In genomic region chr2:241686322-241686648, GRCh38 we compare ENCODE assay signal across 8 cellular contexts. TPM values are rescaled to one million over a fixed set of nuclear protein-coding genes. Genes with fewer than 3 reads are reported as not detected.
DNase-seq lines count a peak whose midpoint lies in the region; ATAC-seq and TF ChIP-seq lines count a peak whose summit lies in the region.

No MANE protein-coding gene starts in this region.

- H3K9me3 ChIP-seq in mesenchymal stem cell (ENCODE audit: control insufficient read depth, low read length) (no peaks in the 10 kb centered on the region), vagina (no peaks in the 10 kb centered on the region)

- no peak overlapping the region for H2BK15ac ChIP-seq in mesenchymal stem cell (ENCODE audit: low read depth, poor library complexity, severe bottlenecking)

- peak overlapping the region; percentile 88 for H3K4me2 ChIP-seq in mesenchymal stem cell (ENCODE audit: low read length, poor library complexity, severe bottlenecking)

- H3K9ac ChIP-seq in mesenchymal stem cell (ENCODE audit: low read length) = peak overlapping the region; percentile 99

- H3K4ac ChIP-seq in mesenchymal stem cell (ENCODE audit: low read depth in 1 of 2, low read length in 2 of 2) = peak overlapping the region in 1 of 2 experiments; percentile 65

- H2BK120ac ChIP-seq in mesenchymal stem cell (ENCODE audit: low read depth, low read length) = no peak overlapping the region

- BruUV-seq in MCF 10A (replicated peaks; lab: Mats Ljungman, UMichigan) = no TSS peak

- intact Hi-C loops in MCF 10A (cut with micrococcal nuclease) (loop anchor here (5.0 kb wide), 1 partner anchor 191 kb away; no protein-coding TSS in a partner anchor), vagina (cut with DNase I) (loop anchor here (2.0 kb wide), 1 partner anchor 17 kb away; the partner anchor contains the start of gene ING5)

- under 1% methylated on average over 19 of the region's 37 CpGs for WGBS in mesenchymal stem cell

- no peak for DNase-seq in activated CD8-positive, alpha-beta memory T cell treated with anti-CD3 and anti-CD28 coated beads, Interleukin-2, amount 10 ng/mL, durations not matched to agents 7 days and 5 days
- DNase-seq in activated CD8-positive, alpha-beta memory T cell treated with anti-CD3 and anti-CD28 coated beads, Interleukin-2, amount 50 U/mL, for 48 hours = no peak
- DNase-seq in HL-60 (ENCODE audit: low read depth in 1 of 2, low spot score in 1 of 2) (no peak), MCF 10A (ENCODE audit: unreplicated experiment) (no peak), mesenchymal stem cell (no peak), vagina (ENCODE audit: extremely low spot score in 2 of 2) (no peak), NCI-H2081 treated with DMSO at 0.1 percent for 48 hours (lab: John Stamatoyannopoulos, UW) (no peak), OCI-M2 (lab: John Stamatoyannopoulos, UW; ENCODE audit: unreplicated experiment) (no peak)

- H2BK12ac ChIP-seq in mesenchymal stem cell (ENCODE audit: low read length in 2 of 2) = no peak overlapping the region

- peak overlapping the region; percentile 79 to 82 for H3K18ac ChIP-seq in mesenchymal stem cell (ENCODE audit: low read depth in 1 of 2, low read length in 2 of 2)

- H3K23ac ChIP-seq in mesenchymal stem cell (ENCODE audit: low read length in 2 of 2) = peak overlapping the region in 1 of 2 experiments; percentile 85

- H3K4me3 Mint-ChIP-seq in activated CD8-positive, alpha-beta memory T cell treated with anti-CD3 and anti-CD28 coated beads, Interleukin-2, amount 10 ng/mL, durations not matched to agents 7 days and 5 days = peak overlapping the region; percentile 94
- H3K4me3 Mint-ChIP-seq in MCF 10A (ENCODE audit: unreplicated experiment) = peak overlapping the region; percentile 90

- TF ChIP-seq CTCF in HL-60 (IDR thresholded peaks at IDR 0.05; ENCODE audit: insufficient read depth, low read length) (no peak), MCF 10A (IDR thresholded peaks at IDR 0.05; ENCODE audit: unreplicated experiment) (no peak), vagina (IDR thresholded peaks at IDR 0.05) (no peak)

- H3K27me3 Mint-ChIP-seq in activated CD8-positive, alpha-beta memory T cell treated with anti-CD3 and anti-CD28 coated beads, Interleukin-2, amount 10 ng/mL, durations not matched to agents 7 days and 5 days = no peaks in the 10 kb centered on the region
- no peaks in the 10 kb centered on the region for H3K27me3 Mint-ChIP-seq in MCF 10A (ENCODE audit: insufficient read depth, unreplicated experiment)

- H3K9me3 Mint-ChIP-seq in activated CD8-positive, alpha-beta memory T cell treated with anti-CD3 and anti-CD28 coated beads, Interleukin-2, amount 10 ng/mL, durations not matched to agents 7 days and 5 days (ENCODE audit: low read depth) = no peaks in the 10 kb centered on the region
- no peaks in the 10 kb centered on the region for H3K9me3 Mint-ChIP-seq in MCF 10A (ENCODE audit: unreplicated experiment)

- POLR2A ChIA-PET in MCF 10A (lab: Yijun Ruan, JAX) = interaction anchor here (0.6 to 4.3 kb wide), 24 partner anchors 9 to 1120 kb away, joined by 3 to 136 read pairs (median 4); partner anchors contain the start of genes ATG4B, CAPN10, D2HGDH and ING5

- H3K4me1 ChIP-seq in mesenchymal stem cell (ENCODE audit: control insufficient read depth, insufficient read depth, low read depth, low read length) (peaks cover 12% of the 10 kb centered on the region), vagina (peaks cover 38% of the 10 kb centered on the region)

- H4K8ac ChIP-seq in mesenchymal stem cell (ENCODE audit: low read length) = peak overlapping the region; percentile 72

- peaks cover 32% of the 10 kb centered on the region for H3K36me3 Mint-ChIP-seq in activated CD8-positive, alpha-beta memory T cell treated with anti-CD3 and anti-CD28 coated beads, Interleukin-2, amount 10 ng/mL, durations not matched to agents 7 days and 5 days
- H3K36me3 Mint-ChIP-seq in MCF 10A (ENCODE audit: insufficient read depth, unreplicated experiment) = peaks cover 34% of the 10 kb centered on the region

- ATAC-seq in activated CD8-positive, alpha-beta memory T cell treated with anti-CD3 and anti-CD28 coated beads, Interleukin-2, amount 10 ng/mL, durations not matched to agents 7 days and 5 days = peak; percentile 10

- no peak for TF ChIP-seq POLR2A in vagina (IDR thresholded peaks at IDR 0.05)

- H3K14ac ChIP-seq in mesenchymal stem cell (ENCODE audit: low read length in 2 of 2) = peak overlapping the region in 1 of 2 experiments; percentile 4

- no peak overlapping the region for H2AK5ac ChIP-seq in mesenchymal stem cell (ENCODE audit: low read length, severe bottlenecking)

- peak overlapping the region; percentile 93 for H3K27ac ChIP-seq in HL-60 (replicated peaks)
- no peak overlapping the region for H3K27ac ChIP-seq in mesenchymal stem cell (ENCODE audit: low read length, poor library complexity, severe bottlenecking)
- H3K27ac ChIP-seq in vagina = peak overlapping the region; percentile 58

- H3K4me1 Mint-ChIP-seq in activated CD8-positive, alpha-beta memory T cell treated with anti-CD3 and anti-CD28 coated beads, Interleukin-2, amount 10 ng/mL, durations not matched to agents 7 days and 5 days = peaks cover 36% of the 10 kb centered on the region
- peaks cover 7% of the 10 kb centered on the region for H3K4me1 Mint-ChIP-seq in MCF 10A (ENCODE audit: insufficient read depth, unreplicated experiment)

- peak overlapping the region; percentile 90 for H3K4me3 ChIP-seq in HL-60 (replicated peaks; ENCODE audit: insufficient read depth, low read length)
- H3K4me3 ChIP-seq in mesenchymal stem cell (ENCODE audit: insufficient read depth in 1 of 2, low read depth in 1 of 2, low read length in 2 of 2) = peak overlapping the region; percentile 98 to 99
- H3K4me3 ChIP-seq in vagina = peak overlapping the region; percentile 80 to 99

- peak overlapping the region; percentile 79 for H4K91ac ChIP-seq in mesenchymal stem cell (ENCODE audit: low read length)

- H3K27me3 ChIP-seq in HL-60 (ENCODE audit: insufficient read depth, poor library complexity, severe bottlenecking) (no peaks in the 10 kb centered on the region), mesenchymal stem cell (ENCODE audit: control insufficient read depth in 1 of 2, insufficient read depth in 1 of 2, low read length in 2 of 2) (no peaks in the 10 kb centered on the region), vagina (no peaks in the 10 kb centered on the region)

- CTCF ChIA-PET in activated CD8-positive, alpha-beta memory T cell treated with anti-CD3 and anti-CD28 coated beads, Interleukin-2, amount 10 ng/mL, durations not matched to agents 7 days and 5 days (lab: Charles Lee) = interaction anchor here (1.0 to 7.7 kb wide), 3 partner anchors 15 to 192 kb away, joined by 4 to 78 read pairs (median 6); partner anchors contain the start of gene ING5
- CTCF ChIA-PET in MCF 10A (lab: Yijun Ruan, JAX) = interaction anchor here (0.8 to 1.8 kb wide), 2 partner anchors 192 to 1096 kb away, joined by 4 to 5 read pairs; no protein-coding TSS in a partner anchor

- peak overlapping the region; percentile 90 for H3K27ac Mint-ChIP-seq in activated CD8-positive, alpha-beta memory T cell treated with anti-CD3 and anti-CD28 coated beads, Interleukin-2, amount 10 ng/mL, durations not matched to agents 7 days and 5 days
- H3K27ac Mint-ChIP-seq in MCF 10A (ENCODE audit: low read depth, unreplicated experiment) = peak overlapping the region; percentile 79

- H2BK5ac ChIP-seq in mesenchymal stem cell (ENCODE audit: low read depth, low read length, poor library complexity, severe bottlenecking) = no peak overlapping the region

- H2AFZ ChIP-seq in mesenchymal stem cell (ENCODE audit: low read depth, low read length) = peak overlapping the region; percentile 55

- H3K36me3 ChIP-seq in mesenchymal stem cell (ENCODE audit: control insufficient read depth in 1 of 2, insufficient read depth in 2 of 2, low read depth in 1 of 2, low read length in 2 of 2) (peaks cover 25 to 45% of the 10 kb centered on the region in 2 experiments), vagina (peaks cover 0 to 16% of the 10 kb centered on the region in 2 donors)

- peaks cover 23% of the 10 kb centered on the region for H3K79me1 ChIP-seq in mesenchymal stem cell (replicated peaks; ENCODE audit: low read length, poor library complexity, severe bottlenecking)

RNA-seq across cellular contexts. Expression of gene DTYMK, which starts 0.3 kb away (rescaled TPM):
- total RNA-seq in activated CD8-positive, alpha-beta memory T cell treated with anti-CD3 and anti-CD28 coated beads, Interleukin-2, amount 10 ng/mL, durations not matched to agents 7 days and 5 days = 10 to 100 TPM; 79.9 to 95.5 TPM
- total RNA-seq in MCF 10A (2022) = 38.2 and 66.3 TPM in 2 replicates
- polyA plus RNA-seq in mesenchymal stem cell (2013, experiment 1 of 2) = 20.3 TPM
- 20.5 TPM for polyA plus RNA-seq in mesenchymal stem cell (2013, experiment 2 of 2)
- 14.7 TPM for total RNA-seq in vagina

RNA-seq across cellular contexts. Expression of gene ING5, which starts 15.6 kb away (rescaled TPM):
- total RNA-seq in activated CD8-positive, alpha-beta memory T cell treated with anti-CD3 and anti-CD28 coated beads, Interleukin-2, amount 10 ng/mL, durations not matched to agents 7 days and 5 days = 10 to 100 TPM; 26.3 to 28.0 TPM
- 27.8 and 35.5 TPM in 2 replicates for total RNA-seq in MCF 10A (2022)
- 11.3 TPM for polyA plus RNA-seq in mesenchymal stem cell (2013, experiment 1 of 2)
- 11.4 TPM for polyA plus RNA-seq in mesenchymal stem cell (2013, experiment 2 of 2)
- 41.5 TPM for total RNA-seq in vagina

RNA-seq across cellular contexts. Expression of gene D2HGDH, which starts 48.1 kb away (rescaled TPM):
- total RNA-seq in activated CD8-positive, alpha-beta memory T cell treated with anti-CD3 and anti-CD28 coated beads, Interleukin-2, amount 10 ng/mL, durations not matched to agents 7 days and 5 days = 10 to 100 TPM; 21.6 to 26.2 TPM
- total RNA-seq in MCF 10A (2022) (37.5 and 41.5 TPM in 2 replicates), vagina (21.1 TPM)
- polyA plus RNA-seq in mesenchymal stem cell (2013, experiment 1 of 2) = 5.7 TPM
- 5.3 TPM for polyA plus RNA-seq in mesenchymal stem cell (2013, experiment 2 of 2)

RNA-seq across cellular contexts. Expression of gene ATG4B, which starts 48.8 kb away (rescaled TPM):
- total RNA-seq in activated CD8-positive, alpha-beta memory T cell treated with anti-CD3 and anti-CD28 coated beads, Interleukin-2, amount 10 ng/mL, durations not matched to agents 7 days and 5 days = 10 to 100 TPM; 91.4 to 95.3 TPM
- total RNA-seq in MCF 10A (2022) (70.9 and 72.8 TPM in 2 replicates), vagina (104 TPM)
- polyA plus RNA-seq in mesenchymal stem cell (2013, experiment 1 of 2) = 50.1 TPM
- 44.5 TPM for polyA plus RNA-seq in mesenchymal stem cell (2013, experiment 2 of 2)

RNA-seq across cellular contexts. Expression of gene THAP4, which starts 49.3 kb away (rescaled TPM):
- 10 to 100 TPM; 38.1 to 39.3 TPM for total RNA-seq in activated CD8-positive, alpha-beta memory T cell treated with anti-CD3 and anti-CD28 coated beads, Interleukin-2, amount 10 ng/mL, durations not matched to agents 7 days and 5 days
- total RNA-seq in MCF 10A (2022) = 64.5 and 91.8 TPM in 2 replicates
- 43.7 TPM for polyA plus RNA-seq in mesenchymal stem cell (2013, experiment 1 of 2)
- 43.3 TPM for polyA plus RNA-seq in mesenchymal stem cell (2013, experiment 2 of 2)
- 44.4 TPM for total RNA-seq in vagina
